In genomic region chr12:46443594-46444263, GRCh38 we compare ENCODE assay signal across 18 cellular contexts.
A peak's percentile ranks its signal among the peaks of the same experiment; 100 is the strongest.
DNase-seq lines count a peak whose midpoint lies in the region; ATAC-seq, FAIRE-seq and TF ChIP-seq lines count a peak whose summit lies in the region.
"Had no signal": no experiment of that assay in that cellular context is flagged by ENCODE, and none has a peak within 500 bp of the region (broad histone marks: within the 10 kb centered on the region; RNA-seq: fewer than 3 reads in every experiment).

No MANE protein-coding gene starts in this region.

- H2AFZ ChIP-seq in mammary epithelial cell (ENCODE audit: low read depth, low read length) (no peak overlapping the region), neuronal stem cell (ENCODE audit: low read length) (no peak overlapping the region)

- no peak overlapping the region for H2AK5ac ChIP-seq in neuronal stem cell (ENCODE audit: low read depth, low read length)

- no peak overlapping the region for H4K91ac ChIP-seq in neuronal stem cell (ENCODE audit: low read depth, low read length, poor library complexity)

- CTCF ChIA-PET in A549 (lab: Yijun Ruan, JAX) = interaction anchor here (1.4 kb wide), 1 partner anchor 9 kb away, joined by 4 read pairs; no protein-coding TSS in a partner anchor
- CTCF ChIA-PET in mammary epithelial cell (lab: Charles Lee; ENCODE audit: low non-redundant PET) = no interaction called here
- CTCF ChIA-PET in HEK293T (lab: Yijun Ruan, JAX) = no interaction called here

- H3K27me3 ChIP-seq in mammary epithelial cell (ENCODE audit: insufficient read depth, low read length) (no peaks in the 10 kb centered on the region), neuronal stem cell (ENCODE audit: control insufficient read depth in 3 of 3, insufficient read depth in 3 of 3, low read depth in 1 of 3, low read length in 3 of 3) (no peaks in the 10 kb centered on the region)
- H3K27me3 ChIP-seq: SJCRH30 had no signal

- H3K23ac ChIP-seq in neuronal stem cell (ENCODE audit: low read depth, low read length, poor library complexity) = no peak overlapping the region

- dilution Hi-C loops in mammary epithelial cell (cut with HindIII; ENCODE audit: low sequenced_read_pairs) = no loop called here

- H3K9me3 ChIP-seq in A549 = no peaks in the 10 kb centered on the region
- no peaks in the 10 kb centered on the region for H3K9me3 ChIP-seq in mammary epithelial cell (replicated peaks; ENCODE audit: insufficient read depth, low read length)
- no peaks in the 10 kb centered on the region for H3K9me3 ChIP-seq in neuronal stem cell (replicated peaks in 1 of 2; ENCODE audit: control insufficient read depth in 2 of 2, insufficient read depth in 1 of 2, low read depth in 1 of 2, low read length in 2 of 2)
- H3K9me3 ChIP-seq: SJCRH30 had no signal

- H3K9ac ChIP-seq in mammary epithelial cell (ENCODE audit: insufficient read depth, low read length) (no peak overlapping the region), neuronal stem cell (ENCODE audit: low read depth, low read length, poor library complexity) (no peak overlapping the region)

- intact Hi-C loops in mammary epithelial cell (cut with micrococcal nuclease) = loop anchor here (2.0 to 10.0 kb wide), 4 partner anchors 49 to 491 kb away; partner anchors contain the start of gene SLC38A2

- no peak overlapping the region for H2BK15ac ChIP-seq in neuronal stem cell (ENCODE audit: low read length)

- H2BK5ac ChIP-seq in neuronal stem cell (ENCODE audit: low read length) = no peak overlapping the region

- ATAC-seq in A549 = no peak
- ATAC-seq: GM12878 had no signal

- no peak overlapping the region for H3K4ac ChIP-seq in neuronal stem cell (ENCODE audit: low read length)

- POLR2A ChIA-PET in A549 (lab: Yijun Ruan, JAX) = no interaction called here
- POLR2A ChIA-PET in HEK293T (lab: Yijun Ruan, JAX) = no interaction called here

- H3K79me2 ChIP-seq in mammary epithelial cell (ENCODE audit: insufficient read depth, low read length) = no peaks in the 10 kb centered on the region

- peaks cover 44% of the 10 kb centered on the region for H3K4me1 ChIP-seq in A549
- peaks cover 60% of the 10 kb centered on the region for H3K4me1 ChIP-seq in mammary epithelial cell (ENCODE audit: insufficient read depth, low read length)
- no peaks in the 10 kb centered on the region for H3K4me1 ChIP-seq in neuronal stem cell (ENCODE audit: control insufficient read depth in 2 of 2, insufficient read depth in 1 of 2, low read depth in 1 of 2, low read length in 2 of 2)
- H3K4me1 ChIP-seq: SJCRH30 had no signal

- DNase-seq in A549 (ENCODE audit: low read depth in 1 of 2, low spot score in 1 of 2) (no peak), HFFc6 (no peak), mammary epithelial cell (no peak), neuronal stem cell (ENCODE audit: low spot score) (no peak), HUDEP-2 (lab: John Stamatoyannopoulos, UW; ENCODE audit: unreplicated experiment in 76 of 76) (no peak), HEK293T (ENCODE audit: extremely low spot score) (no peak)
- no peak for DNase-seq in stimulated activated CD4-positive, alpha-beta T cell treated with anti-CD3 and anti-CD28 coated beads, Interleukin-4, amount 100 ng/mL, for 24 hours
- DNase-seq: CD4-positive, alpha-beta memory T cell; DMS79; MV-4-11; NCI-H1417 treated with DMSO at 0.1 percent for 48 hours; NCI-H2029; NCI-H510A; SJCRH30 had no signal

- no peak overlapping the region for H2BK12ac ChIP-seq in neuronal stem cell (ENCODE audit: low read length)

- in situ Hi-C loops in mammary epithelial cell (cut with MboI; ENCODE audit: low sequenced_read_pairs in 2 of 2) = loop anchor here in 1 of 2 donors (5.0 kb wide), 2 partner anchors 56 to 234 kb away; no protein-coding TSS in a partner anchor

- TF ChIP-seq CTCF in A549 (IDR thresholded peaks at IDR 0.05) = no peak
- no peak for TF ChIP-seq CTCF in HFFc6 (IDR thresholded peaks at IDR 0.05)
- TF ChIP-seq CTCF in mammary epithelial cell (conservative IDR thresholded peaks at IDR 0.05 in 1 of 2, IDR thresholded peaks at IDR 0.05 in 1 of 2; ENCODE audit: extremely low read depth in 1 of 2, insufficient read depth in 1 of 2, low read depth in 1 of 2, low read length in 2 of 2) = peak in 1 of 2 donors; percentile 11

- no peaks in the 10 kb centered on the region for H3K79me1 ChIP-seq in neuronal stem cell (ENCODE audit: low read depth, low read length)

- BruUV-seq in mammary epithelial cell (replicated peaks; lab: Mats Ljungman, UMichigan) = no TSS peak

- H3K4me3 ChIP-seq in A549 (no peak overlapping the region), mammary epithelial cell (replicated peaks in 1 of 3; ENCODE audit: insufficient read depth in 1 of 3, low read depth in 2 of 3, low read length in 3 of 3) (no peak overlapping the region), neuronal stem cell (ENCODE audit: low read length in 2 of 2) (no peak overlapping the region)
- H3K4me3 ChIP-seq: GM12878, SJCRH30 had no signal

- H3K36me3 ChIP-seq in mammary epithelial cell (ENCODE audit: insufficient read depth, low read length) = no peaks in the 10 kb centered on the region
- no peaks in the 10 kb centered on the region for H3K36me3 ChIP-seq in neuronal stem cell (replicated peaks in 1 of 2; ENCODE audit: control insufficient read depth in 2 of 2, insufficient read depth in 2 of 2, low read length in 2 of 2)
- H3K36me3 ChIP-seq: SJCRH30 had no signal

- peak overlapping the region; percentile 86; the same call in 1 of the 2 replicates for H3K27ac Mint-ChIP-seq in HFFc6
- H3K27ac Mint-ChIP-seq: B cell had no signal

- no peak overlapping the region for H2BK120ac ChIP-seq in neuronal stem cell (ENCODE audit: low read depth, low read length)

- no peak for TF ChIP-seq POLR2A in A549 (IDR thresholded peaks at IDR 0.05; ENCODE audit: low read length)

- H3K18ac ChIP-seq in neuronal stem cell (ENCODE audit: low read length) = peak overlapping the region; percentile 25

- no peak for TF ChIP-seq EP300 in A549 (IDR thresholded peaks at IDR 0.05)

- H3K4me2 ChIP-seq in A549 (no peak overlapping the region), mammary epithelial cell (ENCODE audit: insufficient read depth, low read depth, low read length) (no peak overlapping the region), neuronal stem cell (ENCODE audit: insufficient read depth, low read length, poor library complexity, severe bottlenecking) (no peak overlapping the region)

- H4K20me1 ChIP-seq in mammary epithelial cell (ENCODE audit: insufficient read depth, low read length) = no peaks in the 10 kb centered on the region

- H3K36me3 Mint-ChIP-seq in HFFc6 (ENCODE audit: low read depth) = peaks cover 16% of the 10 kb centered on the region
- H3K36me3 Mint-ChIP-seq: CD4-positive, alpha-beta memory T cell had no signal

- peaks cover 72% of the 10 kb centered on the region for H3K4me1 Mint-ChIP-seq in HFFc6 (ENCODE audit: low read depth)
- H3K4me1 Mint-ChIP-seq: B cell had no signal

- FAIRE-seq in A549 (lab: Jason Lieb, UNC) = no peak
- FAIRE-seq: GM12878, GM19239, H1 had no signal

- no peak overlapping the region for H3K14ac ChIP-seq in neuronal stem cell (ENCODE audit: low read length)

- TF ChIP-seq RAD21 in A549 (conservative IDR thresholded peaks at IDR 0.05 in 1 of 2, IDR thresholded peaks at IDR 0.05 in 1 of 2) = peak in 1 of 2 experiments; percentile 4; a peak in 1 of 5 replicates

- no peak overlapping the region for H4K8ac ChIP-seq in neuronal stem cell (ENCODE audit: low read depth, low read length)

- WGBS in A549 (ENCODE audit: missing lambda C conversion rate) = 66% methylated on average over 3 of the region's 3 CpGs
- WGBS in mammary epithelial cell (ENCODE audit: low coverage, missing lambda C conversion rate) = 87% methylated on average over 3 of the region's 3 CpGs
- WGBS in neuronal stem cell (ENCODE audit: extremely low coverage in 2 of 2, insufficient read length in 2 of 2, insufficient replicate concordance in 1 of 2), 2 donors = no CpG with 5 or more reads among the region's 3 CpGs

- no peaks in the 10 kb centered on the region; the same call in 1 of the 2 replicates for H3K27me3 Mint-ChIP-seq in HFFc6 (ENCODE audit: insufficient read depth)
- H3K27me3 Mint-ChIP-seq: B cell; CD4-positive, alpha-beta memory T cell had no signal

- H3K4me3 Mint-ChIP-seq in HFFc6 = no peak overlapping the region
- H3K4me3 Mint-ChIP-seq: B cell; CD4-positive, alpha-beta memory T cell had no signal

- H3K27ac ChIP-seq in A549 (peak overlapping the region; percentile 10 to 68; a peak in 4 of 6 replicates), mammary epithelial cell (ENCODE audit: insufficient read depth, low read depth, low read length) (peak overlapping the region; percentile 96), neuronal stem cell (replicated peaks; ENCODE audit: low read length) (no peak overlapping the region)
- H3K27ac ChIP-seq: SJCRH30 had no signal

- H3K9me3 Mint-ChIP-seq in HFFc6 = no peaks in the 10 kb centered on the region
- H3K9me3 Mint-ChIP-seq: CD4-positive, alpha-beta memory T cell had no signal

TF ChIP-seq in A549, 52 proteins besides CTCF, POLR2A, EP300 and RAD21 (continues in another document):
- TF ChIP-seq JUN (IDR thresholded peaks at IDR 0.05) (no peak), POLR2AphosphoS2 (conservative IDR thresholded peaks at IDR 0.05; ENCODE audit: low read length) (no peak)

TF ChIP-seq in HEK293T, 16 proteins besides CTCF, POLR2A, EP300 and RAD21:
- no peak for TF ChIP-seq ELF4 (IDR thresholded peaks at IDR 0.05)
- TF ChIP-seq TARDBP (IDR thresholded peaks at IDR 0.05) = no peak
- no peak for TF ChIP-seq CTBP1 (IDR thresholded peaks at IDR 0.05; ENCODE audit: borderline replicate concordance)
- no peak for TF ChIP-seq ZNF384 (IDR thresholded peaks at IDR 0.05)
- no peak for TF ChIP-seq LEF1 (IDR thresholded peaks at IDR 0.05; ENCODE audit: borderline replicate concordance)
- TF ChIP-seq SP1 (IDR thresholded peaks at IDR 0.05) = no peak
- no peak for TF ChIP-seq FOXK2 (IDR thresholded peaks at IDR 0.05)
- no peak for TF ChIP-seq L3MBTL2 (conservative IDR thresholded peaks at IDR 0.05)
- TF ChIP-seq PKNOX1 (IDR thresholded peaks at IDR 0.05) = no peak
